Comparison of ENCODE assay signal across 2 cellular contexts in genomic region chr3:197001972-197002700, GRCh38.
TF ChIP-seq lines count a peak whose summit lies in the region.

No MANE protein-coding gene starts in this region.

TF ChIP-seq in liver, 16 proteins besides CTCF, POLR2A, EP300 and RAD21:
- TF ChIP-seq, protein P1, sequence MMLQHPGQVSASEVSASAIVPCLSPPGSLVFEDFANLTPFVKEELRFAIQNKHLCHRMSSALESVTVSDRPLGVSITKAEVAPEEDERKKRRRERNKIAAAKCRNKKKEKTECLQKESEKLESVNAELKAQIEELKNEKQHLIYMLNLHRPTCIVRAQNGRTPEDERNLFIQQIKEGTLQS (IDR thresholded peaks at IDR 0.05) = no peak
- TF ChIP-seq JUND (IDR thresholded peaks at IDR 0.05) = no peak
- no peak for TF ChIP-seq HNF4A (conservative IDR thresholded peaks at IDR 0.05)
- no peak for TF ChIP-seq ZBTB33 (IDR thresholded peaks at IDR 0.05)
- TF ChIP-seq FOXA1 (IDR thresholded peaks at IDR 0.05) = no peak
- TF ChIP-seq NR2F2 (IDR thresholded peaks at IDR 0.05) = no peak
- TF ChIP-seq SP1 (IDR thresholded peaks at IDR 0.05) = no peak
- no peak for TF ChIP-seq EGR1 (IDR thresholded peaks at IDR 0.05; ENCODE audit: low read depth in 2 of 2)
- no peak for TF ChIP-seq YY1 (IDR thresholded peaks at IDR 0.05)
TF ChIP-seq in liver: peak in this region for 0.

TF ChIP-seq in HepG2, 621 proteins besides CTCF, POLR2A, EP300 and RAD21:
- TF ChIP-seq JUN (CRISPR knock-in tag; IDR thresholded peaks at IDR 0.05) (no peak), ELF4 (CRISPR knock-in tag; IDR thresholded peaks at IDR 0.05; ENCODE audit: borderline replicate concordance) (no peak), KDM5B (CRISPR knock-in tag; IDR thresholded peaks at IDR 0.05; ENCODE audit: borderline replicate concordance) (no peak), TSC22D2 (CRISPR knock-in tag; IDR thresholded peaks at IDR 0.05; ENCODE audit: borderline replicate concordance) (no peak), ZNF451 (CRISPR knock-in tag; IDR thresholded peaks at IDR 0.05) (no peak), TEF (CRISPR knock-in tag; IDR thresholded peaks at IDR 0.05) (no peak), TAF15 (IDR thresholded peaks at IDR 0.05; ENCODE audit: low read depth, low read length, poor library complexity, severe bottlenecking) (no peak), RFX1 (IDR thresholded peaks at IDR 0.05) (no peak), ZNF143 (CRISPR knock-in tag; IDR thresholded peaks at IDR 0.05) (no peak)
- TF ChIP-seq, protein P2, sequence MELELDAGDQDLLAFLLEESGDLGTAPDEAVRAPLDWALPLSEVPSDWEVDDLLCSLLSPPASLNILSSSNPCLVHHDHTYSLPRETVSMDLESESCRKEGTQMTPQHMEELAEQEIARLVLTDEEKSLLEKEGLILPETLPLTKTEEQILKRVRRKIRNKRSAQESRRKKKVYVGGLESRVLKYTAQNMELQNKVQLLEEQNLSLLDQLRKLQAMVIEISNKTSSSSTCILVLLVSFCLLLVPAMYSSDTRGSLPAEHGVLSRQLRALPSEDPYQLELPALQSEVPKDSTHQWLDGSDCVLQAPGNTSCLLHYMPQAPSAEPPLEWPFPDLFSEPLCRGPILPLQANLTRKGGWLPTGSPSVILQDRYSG (CRISPR knock-in tag; IDR thresholded peaks at IDR 0.05) = no peak
